12 cellular contexts compared by ENCODE assay signal in genomic region chr2:43526994-43527393, GRCh38.
"Had no signal": no experiment of that assay in that cellular context is flagged by ENCODE, and none has a peak within 500 bp of the region (broad histone marks: within the 10 kb centered on the region; RNA-seq: fewer than 3 reads in every experiment).

No MANE protein-coding gene starts in this region.

- H3K4me3 ChIP-seq: SJCRH30 had no signal

- H3K9me3 ChIP-seq: SJCRH30 had no signal

- H3K27me3 ChIP-seq: SJCRH30 had no signal

- H3K27ac ChIP-seq: SJCRH30 had no signal

- ATAC-seq: activated T-cell treated with anti-CD3 and anti-CD28 coated beads, Interleukin-2, amount 50 U/mL, for 72 hours; stimulated activated naive CD8-positive, alpha-beta T cell treated with anti-CD3 and anti-CD28 coated beads, Interleukin-15, amount 100 ng/mL, for 72 hours had no signal

- DNase-seq: activated CD4-positive, alpha-beta T cell treated with anti-CD3 and anti-CD28 coated beads, Interleukin-2, amount 50 U/mL, for 48 hours; activated CD4-positive, CD25-positive, alpha-beta regulatory T cell treated with anti-CD3 and anti-CD28 coated beads, Interleukin-2, amount 50 U/mL, for 72 hours; activated gamma-delta T cell treated with Interleukin-2 at 50 U/mL for 16 hours; activated T-cell treated with anti-CD3 and anti-CD28 coated beads, Interleukin-2, amount 50 U/mL, for 72 hours; cortex of kidney; effector CD8-positive, alpha-beta T cell; hypothalamus; nephron progenitor cell; SJCRH30; stimulated activated CD4-positive, alpha-beta T cell treated with anti-CD3 and anti-CD28 coated beads, Interleukin-4, amount 100 ng/mL, for 24 hours; stimulated activated naive CD8-positive, alpha-beta T cell treated with anti-CD3 and anti-CD28 coated beads, Interleukin-15, amount 100 ng/mL, for 72 hours; trophoblast cell had no signal
